Comparison of ENCODE assay signal across 8 cellular contexts in genomic region chr12:55727643-55728184, GRCh38. TPM values are rescaled to one million over a fixed set of nuclear protein-coding genes. Genes with fewer than 3 reads are reported as not detected.
DNase-seq lines count a peak whose midpoint lies in the region; TF ChIP-seq lines count a peak whose summit lies in the region.

No MANE protein-coding gene starts in this region.

- H3K9me3 ChIP-seq in left ventricle myocardium inferior (replicated peaks), result no peaks in the 10 kb centered on the region

- peak overlapping the region; percentile 98 for H3K4me3 ChIP-seq in ACC112 (ENCODE audit: low read depth, low read length)
- H3K4me3 ChIP-seq in HFF-Myc (replicated peaks; ENCODE audit: low read depth, low read length), result peak overlapping the region; percentile 70
- H3K4me3 ChIP-seq in left ventricle myocardium inferior, result peak overlapping the region; percentile 91

- H3K36me3 Mint-ChIP-seq in activated T-helper 2 cell treated with anti-CD3 and anti-CD28 coated beads, Interferon-gamma antibody, Interleukin-2, Interleukin-4, amounts not matched to agents 10 μg/mL and 5 μg/mL and 100 μg/mL, durations not matched to agents 14 hours and 24 hours and 36 hours (ENCODE audit: low read depth), result peaks cover 23% of the 10 kb centered on the region

- intact Hi-C loops in activated T-helper 2 cell treated with anti-CD3 and anti-CD28 coated beads, Interferon-gamma antibody, Interleukin-2, Interleukin-4, amounts not matched to agents 10 μg/mL and 5 μg/mL and 100 μg/mL, durations not matched to agents 14 hours and 24 hours and 36 hours (cut with micrococcal nuclease), result loop anchor here (2.0 kb wide), 1 partner anchor 15 kb away; the partner anchor contains the start of gene GDF11
- intact Hi-C loops in left ventricle myocardium inferior (cut with micrococcal nuclease), result no loop called here

- DNase-seq in HFF-Myc (ENCODE audit: extremely low read depth, low read depth), result no peak
- DNase-seq in activated T-helper 2 cell treated with anti-CD3 and anti-CD28 coated beads, Interferon-gamma antibody, Interleukin-2, Interleukin-4, amounts not matched to agents 10 μg/mL and 5 μg/mL and 100 μg/mL, durations not matched to agents 14 hours and 24 hours and 36 hours (ENCODE audit: low spot score), result no peak
- DNase-seq in left ventricle myocardium inferior, result peak; percentile 63
- peak; percentile 29 for DNase-seq in renal cortical epithelial cell (ENCODE audit: low read depth)
- no peak for DNase-seq in activated CD4-positive, alpha-beta T cell treated with anti-CD3 and anti-CD28 coated beads, Interleukin-2, amount 50 U/mL, for 1 hour
- DNase-seq in GM19238 (ENCODE audit: insufficient read length, low spot score), result no peak
- no peak for DNase-seq in activated CD8-positive, alpha-beta memory T cell treated with anti-CD3 and anti-CD28 coated beads for 24 hours

- H3K36me3 ChIP-seq in ACC112 (ENCODE audit: insufficient read depth, low read length) (peaks cover 24% of the 10 kb centered on the region; the same call in 1 of the 2 replicates), left ventricle myocardium inferior (peaks cover 40% of the 10 kb centered on the region)

- H3K27ac ChIP-seq in ACC112 (ENCODE audit: low read depth, low read length) (peak overlapping the region; percentile 95), left ventricle myocardium inferior (replicated peaks) (peak overlapping the region; percentile 98)

- H3K27me3 ChIP-seq in ACC112 (ENCODE audit: insufficient read depth, low read length) (no peaks in the 10 kb centered on the region), left ventricle myocardium inferior (ENCODE audit: low read depth) (no peaks in the 10 kb centered on the region)

- peaks cover 29% of the 10 kb centered on the region for H3K4me1 Mint-ChIP-seq in activated T-helper 2 cell treated with anti-CD3 and anti-CD28 coated beads, Interferon-gamma antibody, Interleukin-2, Interleukin-4, amounts not matched to agents 10 μg/mL and 5 μg/mL and 100 μg/mL, durations not matched to agents 14 hours and 24 hours and 36 hours (ENCODE audit: low read depth)

- H3K27me3 Mint-ChIP-seq in activated T-helper 2 cell treated with anti-CD3 and anti-CD28 coated beads, Interferon-gamma antibody, Interleukin-2, Interleukin-4, amounts not matched to agents 10 μg/mL and 5 μg/mL and 100 μg/mL, durations not matched to agents 14 hours and 24 hours and 36 hours (ENCODE audit: low read depth), result no peaks in the 10 kb centered on the region

- no peak for TF ChIP-seq CTCF in HFF-Myc (IDR thresholded peaks at IDR 0.05; ENCODE audit: low read depth, low read length, missing control alignments)
- TF ChIP-seq CTCF in left ventricle myocardium inferior (IDR thresholded peaks at IDR 0.05; ENCODE audit: borderline replicate concordance), result no peak

- H2AFZ ChIP-seq in ACC112 (ENCODE audit: low read length, unreplicated experiment), result no peak overlapping the region

- H3K4me1 ChIP-seq in ACC112 (ENCODE audit: control insufficient read depth, insufficient read depth, low read length, unreplicated experiment) (peaks cover 52% of the 10 kb centered on the region), left ventricle myocardium inferior (peaks cover 74% of the 10 kb centered on the region)

- H3K27ac Mint-ChIP-seq in activated T-helper 2 cell treated with anti-CD3 and anti-CD28 coated beads, Interferon-gamma antibody, Interleukin-2, Interleukin-4, amounts not matched to agents 10 μg/mL and 5 μg/mL and 100 μg/mL, durations not matched to agents 14 hours and 24 hours and 36 hours, result peak overlapping the region; percentile 48

- H3K4me3 Mint-ChIP-seq in activated T-helper 2 cell treated with anti-CD3 and anti-CD28 coated beads, Interferon-gamma antibody, Interleukin-2, Interleukin-4, amounts not matched to agents 10 μg/mL and 5 μg/mL and 100 μg/mL, durations not matched to agents 14 hours and 24 hours and 36 hours (ENCODE audit: low read depth), result peak overlapping the region; percentile 79

- peaks cover 57% of the 10 kb centered on the region for H3K79me2 ChIP-seq in ACC112 (ENCODE audit: control insufficient read depth, insufficient read depth, low read length, unreplicated experiment)

- no peaks in the 10 kb centered on the region for H3K9me3 Mint-ChIP-seq in activated T-helper 2 cell treated with anti-CD3 and anti-CD28 coated beads, Interferon-gamma antibody, Interleukin-2, Interleukin-4, amounts not matched to agents 10 μg/mL and 5 μg/mL and 100 μg/mL, durations not matched to agents 14 hours and 24 hours and 36 hours

RNA-seq across cellular contexts. Expression of gene CD63, which starts 1.1 kb away (rescaled TPM):
- total RNA-seq in activated T-helper 2 cell treated with anti-CD3 and anti-CD28 coated beads, Interferon-gamma antibody, Interleukin-2, Interleukin-4, amounts not matched to agents 10 μg/mL and 5 μg/mL and 100 μg/mL, durations not matched to agents 14 hours and 24 hours and 36 hours, result 230 and 236 TPM in 2 replicates
- total RNA-seq in left ventricle myocardium inferior, result 705 TPM
- 688 and 1,583 TPM in 2 replicates for total RNA-seq in renal cortical epithelial cell

RNA-seq across cellular contexts. Expression of gene RDH5, which starts 7.5 kb away (rescaled TPM):
- total RNA-seq in activated T-helper 2 cell treated with anti-CD3 and anti-CD28 coated beads, Interferon-gamma antibody, Interleukin-2, Interleukin-4, amounts not matched to agents 10 μg/mL and 5 μg/mL and 100 μg/mL, durations not matched to agents 14 hours and 24 hours and 36 hours, result 6.5 and 8.1 TPM in 2 replicates
- 12.2 TPM for total RNA-seq in left ventricle myocardium inferior
- total RNA-seq in renal cortical epithelial cell, result 1.6 and 2.7 TPM in 2 replicates

RNA-seq across cellular contexts. Expression of gene BLOC1S1, which starts 11.9 kb away (rescaled TPM):
- total RNA-seq in activated T-helper 2 cell treated with anti-CD3 and anti-CD28 coated beads, Interferon-gamma antibody, Interleukin-2, Interleukin-4, amounts not matched to agents 10 μg/mL and 5 μg/mL and 100 μg/mL, durations not matched to agents 14 hours and 24 hours and 36 hours, result 72.3 and 73.9 TPM in 2 replicates
- total RNA-seq in left ventricle myocardium inferior, result 109 TPM
- 45.7 and 54.7 TPM in 2 replicates for total RNA-seq in renal cortical epithelial cell

RNA-seq across cellular contexts. Expression of gene GDF11, which starts 15.2 kb away (rescaled TPM):
- total RNA-seq in activated T-helper 2 cell treated with anti-CD3 and anti-CD28 coated beads, Interferon-gamma antibody, Interleukin-2, Interleukin-4, amounts not matched to agents 10 μg/mL and 5 μg/mL and 100 μg/mL, durations not matched to agents 14 hours and 24 hours and 36 hours, result 15.3 and 15.4 TPM in 2 replicates
- 15.6 TPM for total RNA-seq in left ventricle myocardium inferior
- total RNA-seq in renal cortical epithelial cell, result 1.9 and 7.7 TPM in 2 replicates

RNA-seq across cellular contexts. Expression of gene ITGA7, which starts 20.0 kb away (rescaled TPM):
- 0.94 and 1.9 TPM in 2 replicates for total RNA-seq in activated T-helper 2 cell treated with anti-CD3 and anti-CD28 coated beads, Interferon-gamma antibody, Interleukin-2, Interleukin-4, amounts not matched to agents 10 μg/mL and 5 μg/mL and 100 μg/mL, durations not matched to agents 14 hours and 24 hours and 36 hours
- total RNA-seq in left ventricle myocardium inferior, result 520 TPM
- total RNA-seq in renal cortical epithelial cell, result under 0.01 and 1.0 TPM in 2 replicates

Comparison
In these comparisons a context has a peak if more than half of its experiments do, and no peak if none do; other contexts are left out.
1. DNase-seq: peak in left ventricle myocardium inferior (single experiment) and renal cortical epithelial cell (single experiment); none in HFF-Myc (single experiment), activated T-helper 2 cell treated with anti-CD3 and anti-CD28 coated beads, Interferon-gamma antibody, Interleukin-2, Interleukin-4, amounts not matched to agents 10 μg/mL and 5 μg/mL and 100 μg/mL, durations not matched to agents 14 hours and 24 hours and 36 hours (single experiment), activated CD4-positive, alpha-beta T cell treated with anti-CD3 and anti-CD28 coated beads, Interleukin-2, amount 50 U/mL, for 1 hour (single experiment), GM19238 (single experiment) and activated CD8-positive, alpha-beta memory T cell treated with anti-CD3 and anti-CD28 coated beads for 24 hours (single experiment).
2. Peak in every context shown above with its lines, with median percentiles within 50 percentile points of each other: H3K4me3 ChIP-seq.